15 cellular contexts compared by ENCODE assay signal in genomic region chr22:49587987-49588386, GRCh38.
DNase-seq lines count a peak whose midpoint lies in the region; ATAC-seq and TF ChIP-seq lines count a peak whose summit lies in the region.
"Had no signal": no experiment of that assay in that cellular context is flagged by ENCODE, and none has a peak within 500 bp of the region (broad histone marks: within the 10 kb centered on the region; RNA-seq: fewer than 3 reads in every experiment).

No MANE protein-coding gene starts in this region.

- H3K79me1 ChIP-seq in neuronal stem cell (ENCODE audit: low read depth, low read length): no peaks in the 10 kb centered on the region

- no peaks in the 10 kb centered on the region for H3K36me3 ChIP-seq in neuronal stem cell (replicated peaks in 1 of 2; ENCODE audit: control insufficient read depth in 2 of 2, insufficient read depth in 2 of 2, low read length in 2 of 2)
- no peaks in the 10 kb centered on the region for H3K36me3 ChIP-seq in transverse colon

- H3K9me3 Mint-ChIP-seq in central memory CD8-positive, alpha-beta T cell: no peaks in the 10 kb centered on the region
- H3K9me3 Mint-ChIP-seq: CD4-positive, CD25-positive, alpha-beta regulatory T cell had no signal

- H3K9me3 ChIP-seq in neuronal stem cell (replicated peaks in 1 of 2; ENCODE audit: control insufficient read depth in 2 of 2, insufficient read depth in 1 of 2, low read depth in 1 of 2, low read length in 2 of 2) (peaks cover 0 to 2% of the 10 kb centered on the region in 2 donors), transverse colon (no peaks in the 10 kb centered on the region)
- H3K9me3 ChIP-seq: BLaER1 treated with 17β-estradiol and CSF1 and Interleukin-3, amounts not matched to agents 10 nM and 100 nM had no signal

- in situ Hi-C loops in transverse colon (cut with MboI; ENCODE audit: low pct_ligation_motif_present in 1 of 4, low pct_unique_long_range_greater_than_20kb in 1 of 4, low sequenced_read_pairs in 3 of 4): no loop called here

- ATAC-seq in central memory CD8-positive, alpha-beta T cell (replicated peaks; ENCODE audit: extremely low read depth, poor library complexity, severe bottlenecking): no peak
- ATAC-seq in esophagus mucosa (no peak), HG03025 (IDR thresholded peaks at IDR 0.05; ENCODE audit: low FRiP score, unreplicated experiment) (no peak), GM18907 (IDR thresholded peaks at IDR 0.05; ENCODE audit: unreplicated experiment) (no peak)

- peak overlapping the region; percentile 52 for H3K18ac ChIP-seq in neuronal stem cell (ENCODE audit: low read length)

- peak overlapping the region; percentile 15 for H2AK5ac ChIP-seq in neuronal stem cell (ENCODE audit: low read depth, low read length)

- H4K8ac ChIP-seq in neuronal stem cell (ENCODE audit: low read depth, low read length): no peak overlapping the region

- H3K4ac ChIP-seq in neuronal stem cell (ENCODE audit: low read length): no peak overlapping the region

- H3K4me1 ChIP-seq in neuronal stem cell (ENCODE audit: control insufficient read depth in 2 of 2, insufficient read depth in 1 of 2, low read depth in 1 of 2, low read length in 2 of 2): no peaks in the 10 kb centered on the region
- no peaks in the 10 kb centered on the region for H3K4me1 ChIP-seq in transverse colon

- no peak for TF ChIP-seq EP300 in transverse colon (IDR thresholded peaks at IDR 0.05; ENCODE audit: low read depth)

- H3K9ac ChIP-seq in neuronal stem cell (ENCODE audit: low read depth, low read length, poor library complexity): no peak overlapping the region
- H3K9ac ChIP-seq: BLaER1 treated with 17β-estradiol and CSF1 and Interleukin-3, amounts not matched to agents 10 nM and 100 nM had no signal

- TF ChIP-seq POLR2A in transverse colon (IDR thresholded peaks at IDR 0.05): no peak

- H3K27ac ChIP-seq in neuronal stem cell (replicated peaks; ENCODE audit: low read length) (no peak overlapping the region), transverse colon (no peak overlapping the region)
- H3K27ac ChIP-seq: BLaER1 treated with 17β-estradiol and CSF1 and Interleukin-3, amounts not matched to agents 10 nM and 100 nM had no signal

- H2BK15ac ChIP-seq in neuronal stem cell (ENCODE audit: low read length): no peak overlapping the region

- H3K4me3 Mint-ChIP-seq in central memory CD8-positive, alpha-beta T cell: no peak overlapping the region
- H3K4me3 Mint-ChIP-seq: CD4-positive, CD25-positive, alpha-beta regulatory T cell; HFFc6 had no signal

- peak; percentile 4 for DNase-seq in activated naive CD4-positive, alpha-beta T cell treated with anti-CD3 and anti-CD28 coated beads, Interleukin-2, amount 50 U/mL, for 16 hours
- DNase-seq in activated naive CD4-positive, alpha-beta T cell treated with Interleukin-2 at 50 U/mL for 16 hours: no peak
- DNase-seq in central memory CD8-positive, alpha-beta T cell (ENCODE audit: low spot score in 2 of 2): no peak
- DNase-seq in neuronal stem cell (ENCODE audit: low spot score): no peak
- DNase-seq in transverse colon: peak; percentile 2
- DNase-seq: ACHN; CD4-positive, CD25-positive, alpha-beta regulatory T cell; DMS53; GF-D8; HCEC 1CT; HFFc6 had no signal

- no peak overlapping the region for H4K91ac ChIP-seq in neuronal stem cell (ENCODE audit: low read depth, low read length, poor library complexity)

- intact Hi-C loops in transverse colon (cut with DNase I; ENCODE audit: low total_unique reads): no loop called here

- H3K36me3 Mint-ChIP-seq in central memory CD8-positive, alpha-beta T cell (ENCODE audit: insufficient read depth): peaks cover 3% of the 10 kb centered on the region
- H3K36me3 Mint-ChIP-seq: CD4-positive, CD25-positive, alpha-beta regulatory T cell had no signal

- peaks cover 6% of the 10 kb centered on the region for H3K4me1 Mint-ChIP-seq in central memory CD8-positive, alpha-beta T cell

- H3K27ac Mint-ChIP-seq in central memory CD8-positive, alpha-beta T cell (ENCODE audit: low read depth): peak overlapping the region; percentile 55
- H3K27ac Mint-ChIP-seq: CD4-positive, CD25-positive, alpha-beta regulatory T cell; HFFc6 had no signal

- no CpG with 5 or more reads among the region's 13 CpGs for WGBS in neuronal stem cell (ENCODE audit: extremely low coverage in 2 of 2, insufficient read length in 2 of 2, insufficient replicate concordance in 1 of 2), 2 donors
- 75 to 76% methylated on average over 4 to 12 of the region's 13 CpGs for WGBS in transverse colon (ENCODE audit: low coverage in 1 of 2), 2 donors

- no peak overlapping the region for H2AFZ ChIP-seq in neuronal stem cell (ENCODE audit: low read length)

- H2BK120ac ChIP-seq in neuronal stem cell (ENCODE audit: low read depth, low read length): no peak overlapping the region

- no peak for TF ChIP-seq CTCF in transverse colon (IDR thresholded peaks at IDR 0.05)

- H3K27me3 ChIP-seq in neuronal stem cell (ENCODE audit: control insufficient read depth in 3 of 3, insufficient read depth in 3 of 3, low read depth in 1 of 3, low read length in 3 of 3): peaks cover 0 to 3% (median 0%) of the 10 kb centered on the region in 3 experiments
- H3K27me3 ChIP-seq in transverse colon: no peaks in the 10 kb centered on the region
- H3K27me3 ChIP-seq: BLaER1 treated with 17β-estradiol and CSF1 and Interleukin-3, amounts not matched to agents 10 nM and 100 nM had no signal

- no peaks in the 10 kb centered on the region for H3K27me3 Mint-ChIP-seq in central memory CD8-positive, alpha-beta T cell
- H3K27me3 Mint-ChIP-seq: CD4-positive, CD25-positive, alpha-beta regulatory T cell had no signal

- H3K14ac ChIP-seq in neuronal stem cell (ENCODE audit: low read length): no peak overlapping the region

- H2BK12ac ChIP-seq in neuronal stem cell (ENCODE audit: low read length): no peak overlapping the region

- H2BK5ac ChIP-seq in neuronal stem cell (ENCODE audit: low read length): no peak overlapping the region

- no peak overlapping the region for H3K4me3 ChIP-seq in neuronal stem cell (ENCODE audit: low read length in 2 of 2)
- no peak overlapping the region for H3K4me3 ChIP-seq in transverse colon
- H3K4me3 ChIP-seq: BLaER1 treated with 17β-estradiol and CSF1 and Interleukin-3, amounts not matched to agents 10 nM and 100 nM had no signal

- H3K4me2 ChIP-seq in neuronal stem cell (ENCODE audit: insufficient read depth, low read length, poor library complexity, severe bottlenecking): no peak overlapping the region
- H3K4me2 ChIP-seq: BLaER1 treated with 17β-estradiol and CSF1 and Interleukin-3, amounts not matched to agents 10 nM and 100 nM had no signal

- no peak overlapping the region for H3K23ac ChIP-seq in neuronal stem cell (ENCODE audit: low read depth, low read length, poor library complexity)

Comparison
In these comparisons a context has a peak if more than half of its experiments do, and no peak if none do; other contexts are left out.
1. DNase-seq: peak in activated naive CD4-positive, alpha-beta T cell treated with anti-CD3 and anti-CD28 coated beads, Interleukin-2, amount 50 U/mL, for 16 hours (single experiment) and transverse colon (single experiment); none in activated naive CD4-positive, alpha-beta T cell treated with Interleukin-2 at 50 U/mL for 16 hours (single experiment), central memory CD8-positive, alpha-beta T cell (0 of 2) and neuronal stem cell (single experiment).